ENCODE assay signal across 8 cellular contexts in the genomic region with DNA sequence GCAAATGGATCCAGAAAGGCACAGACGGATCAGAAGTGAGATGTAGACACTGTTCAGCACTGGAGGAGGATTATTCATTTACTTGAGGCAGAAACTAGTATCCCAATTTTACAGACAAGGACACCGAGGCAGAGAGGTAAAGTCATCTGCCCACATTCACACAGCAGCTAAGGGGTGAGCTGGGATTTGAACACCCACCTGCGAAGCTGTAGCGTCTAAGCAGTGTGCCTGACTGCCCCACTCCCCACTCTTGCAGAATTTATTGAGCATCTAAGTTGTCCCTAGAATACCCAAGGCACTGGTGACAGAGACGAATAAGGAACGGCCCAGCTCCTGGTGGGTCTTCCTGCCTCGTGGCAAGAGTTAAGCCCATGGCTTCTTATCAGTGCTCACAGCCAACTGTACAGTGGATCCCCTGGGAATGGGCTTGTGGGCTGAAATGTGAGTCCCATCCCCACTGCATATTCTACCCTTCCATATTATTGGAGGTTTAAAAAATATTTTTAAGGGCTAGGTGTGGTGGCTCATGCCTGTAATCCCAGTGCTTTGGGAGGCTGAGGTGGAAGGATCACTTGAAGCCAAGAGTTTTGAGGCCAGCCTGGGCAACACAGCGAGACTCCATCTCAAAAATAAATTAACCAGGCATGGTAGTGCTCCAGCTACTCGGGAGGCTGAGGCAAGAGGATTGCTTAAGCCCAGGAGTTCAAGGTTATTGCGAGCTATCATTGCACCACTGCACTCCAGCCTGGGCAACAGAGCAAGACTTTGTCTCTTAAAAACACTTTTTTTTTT.
DNase-seq lines count a peak whose midpoint lies in the region; ATAC-seq and TF ChIP-seq lines count a peak whose summit lies in the region.

No MANE protein-coding gene starts in this region.

- H3K4me3 ChIP-seq in upper lobe of right lung (peak overlapping the region; percentile 82), BE2C (ENCODE audit: low read depth, low read length) (no peak overlapping the region; the same call in 1 of the 2 replicates)

- H3K27ac Mint-ChIP-seq in mesothelial cell of epicardium: peak overlapping the region; percentile 92

- H3K36me3 ChIP-seq in upper lobe of right lung (no peaks in the 10 kb centered on the region), BE2C (no peaks in the 10 kb centered on the region)

- H3K27me3 Mint-ChIP-seq in mesothelial cell of epicardium (ENCODE audit: low read depth): peaks cover 9% of the 10 kb centered on the region

- no peaks in the 10 kb centered on the region for H3K9me3 ChIP-seq in upper lobe of right lung
- H3K9me3 ChIP-seq in BE2C: no peaks in the 10 kb centered on the region

- H3K36me3 Mint-ChIP-seq in mesothelial cell of epicardium: no peaks in the 10 kb centered on the region

- peaks cover 5% of the 10 kb centered on the region for H3K4me1 Mint-ChIP-seq in mesothelial cell of epicardium

- H3K27me3 ChIP-seq in upper lobe of right lung (no peaks in the 10 kb centered on the region), BE2C (no peaks in the 10 kb centered on the region)

- peak; percentile 57 for DNase-seq in activated effector memory CD4-positive, alpha-beta T cell treated with anti-CD3 and anti-CD28 coated beads, Interleukin-2, amount 50 U/mL, for 16 hours
- no peak for DNase-seq in activated effector memory CD4-positive, alpha-beta T cell treated with Interleukin-2 at 50 U/mL for 16 hours
- DNase-seq in mesothelial cell of epicardium (ENCODE audit: low spot score in 2 of 2, unreplicated experiment in 2 of 2) (no peak), upper lobe of right lung (no peak), HCEC 1CT (no peak), BE2C (no peak)

- intact Hi-C loops in upper lobe of right lung (cut with DNase I): no loop called here

- no peak for ATAC-seq in upper lobe of right lung
- ATAC-seq in HG02840 (IDR thresholded peaks at IDR 0.05; ENCODE audit: low FRiP score, unreplicated experiment): no peak

- TF ChIP-seq CTCF in mesothelial cell of epicardium (IDR thresholded peaks at IDR 0.05; ENCODE audit: unreplicated experiment): no peak
- TF ChIP-seq CTCF in upper lobe of right lung (IDR thresholded peaks at IDR 0.05): no peak
- no peak for TF ChIP-seq CTCF in BE2C (IDR thresholded peaks at IDR 0.05; ENCODE audit: low read depth, low read length)

- H3K9me3 Mint-ChIP-seq in mesothelial cell of epicardium: no peaks in the 10 kb centered on the region

- no peak overlapping the region for H3K4me3 Mint-ChIP-seq in mesothelial cell of epicardium

- peaks cover 32% of the 10 kb centered on the region for H3K4me1 ChIP-seq in upper lobe of right lung
- H3K4me1 ChIP-seq in BE2C: peaks cover 3% of the 10 kb centered on the region; the same call in 1 of the 2 replicates

- H3K27ac ChIP-seq in angular gyrus (ENCODE audit: low read depth, low read length): peak overlapping the region; percentile 27
- peak overlapping the region; percentile 89 for H3K27ac ChIP-seq in upper lobe of right lung
